Comparison of ENCODE assay signal across 17 cellular contexts in the genomic region with DNA sequence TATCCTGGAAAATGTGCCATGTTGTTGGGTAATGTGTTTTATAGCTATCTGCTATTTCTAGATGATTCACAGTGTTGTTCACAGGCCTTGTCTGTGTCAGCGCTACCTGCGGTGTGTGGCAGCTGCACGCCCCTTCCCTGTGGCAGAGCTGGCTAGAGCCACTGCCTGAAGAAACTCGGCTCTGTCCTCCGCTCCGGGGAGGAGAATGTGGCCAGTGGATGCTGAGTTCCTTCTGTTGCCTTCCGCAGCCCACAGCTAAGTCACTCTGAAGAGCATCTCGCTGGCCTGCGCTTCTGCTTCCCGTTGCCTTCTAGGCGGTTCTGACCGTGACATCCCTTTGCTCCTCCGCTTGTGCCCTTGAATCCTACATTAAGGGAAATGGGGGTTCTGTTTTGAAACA.
"Had no signal": no experiment of that assay in that cellular context is flagged by ENCODE, and none has a peak within 500 bp of the region (broad histone marks: within the 10 kb centered on the region; RNA-seq: fewer than 3 reads in every experiment).

No MANE protein-coding gene starts in this region.

- H3K9me3 ChIP-seq: stomach, thoracic aorta had no signal

- H3K9me3 Mint-ChIP-seq: activated naive CD4-positive, alpha-beta T cell treated with anti-CD3 and anti-CD28 coated beads, Interleukin-2, amount 50 U/mL, for 72 hours; activated T-helper 2 cell treated with anti-CD3 and anti-CD28 coated beads, Interferon-gamma antibody, Interleukin-2, Interleukin-4, amounts not matched to agents 10 μg/mL and 5 μg/mL and 100 μg/mL, durations not matched to agents 14 hours and 24 hours and 36 hours; brain; central memory CD8-positive, alpha-beta T cell; naive thymus-derived CD8-positive, alpha-beta T cell had no signal

- H3K36me3 Mint-ChIP-seq: activated naive CD4-positive, alpha-beta T cell treated with anti-CD3 and anti-CD28 coated beads, Interleukin-2, amount 50 U/mL, for 72 hours; brain; naive thymus-derived CD8-positive, alpha-beta T cell had no signal

- H3K27me3 Mint-ChIP-seq: brain; central memory CD8-positive, alpha-beta T cell; dendritic cell treated with granulocyte-macrophage colony-stimulating factor and Interleukin-4, amounts not matched to agents 40 ng/mL and 50 ng/mL, for 4 days; T-helper 17 cell had no signal

- H3K27ac Mint-ChIP-seq: activated T-helper 2 cell treated with anti-CD3 and anti-CD28 coated beads, Interferon-gamma antibody, Interleukin-2, Interleukin-4, amounts not matched to agents 10 μg/mL and 5 μg/mL and 100 μg/mL, durations not matched to agents 14 hours and 24 hours and 36 hours; brain; dendritic cell treated with granulocyte-macrophage colony-stimulating factor and Interleukin-4, amounts not matched to agents 40 ng/mL and 50 ng/mL, for 4 days; T-helper 17 cell had no signal

- H3K4me3 Mint-ChIP-seq: brain; central memory CD8-positive, alpha-beta T cell; dendritic cell treated with granulocyte-macrophage colony-stimulating factor and Interleukin-4, amounts not matched to agents 40 ng/mL and 50 ng/mL, for 4 days; naive thymus-derived CD8-positive, alpha-beta T cell; T-helper 17 cell had no signal

- H3K27me3 ChIP-seq: stomach had no signal

- H3K36me3 ChIP-seq: stomach, thoracic aorta had no signal

- DNase-seq: activated CD4-positive, alpha-beta T cell treated with anti-CD3 and anti-CD28 coated beads, Interleukin-2, amount 50 U/mL, for 1 hour; activated T-cell treated with anti-CD3 and anti-CD28 coated beads for 4 hours; amniotic stem cell; erythroblast; hippocampal formation; mucosa of descending colon; naive thymus-derived CD8-positive, alpha-beta T cell; stimulated activated CD4-positive, alpha-beta T cell treated with anti-CD3 and anti-CD28 coated beads, Interleukin-15, amount 100 ng/mL, for 24 hours; stimulated activated CD4-positive, alpha-beta T cell treated with anti-CD3 and anti-CD28 coated beads, Interleukin-4, amount 100 ng/mL, for 4 hours; stomach; T-helper 17 cell had no signal

- H3K4me3 ChIP-seq: mucosa of descending colon, stomach, thoracic aorta had no signal

- H3K4me1 ChIP-seq: stomach had no signal

- H3K27ac ChIP-seq: stomach, thoracic aorta had no signal

- ATAC-seq: activated naive CD4-positive, alpha-beta T cell treated with anti-CD3 and anti-CD28 coated beads, Interleukin-2, amount 50 U/mL, for 72 hours; mucosa of descending colon; naive thymus-derived CD8-positive, alpha-beta T cell; T-helper 17 cell had no signal

- H3K4me1 Mint-ChIP-seq: brain; central memory CD8-positive, alpha-beta T cell; naive thymus-derived CD8-positive, alpha-beta T cell; T-helper 17 cell had no signal
